4 cellular contexts compared by ENCODE assay signal in the genomic region with DNA sequence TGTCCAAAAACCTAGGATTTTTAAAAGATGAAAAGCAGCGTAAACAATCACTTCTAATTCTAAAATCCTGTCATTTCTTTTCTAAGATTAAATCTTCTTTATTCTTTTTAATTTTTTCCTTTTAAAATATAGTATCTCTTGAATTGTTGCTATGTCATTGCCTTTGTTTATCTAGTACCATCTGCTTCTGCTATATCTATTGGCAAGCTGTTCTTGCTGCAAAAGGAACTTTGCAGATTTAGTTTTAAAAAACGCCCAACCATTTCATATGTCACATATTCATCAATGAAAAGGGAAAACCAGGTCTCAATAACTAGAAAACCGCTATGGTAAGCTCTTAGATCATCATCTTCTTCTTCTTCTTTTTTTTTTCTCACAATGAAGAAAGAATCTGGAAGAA.
"Had no signal": no experiment of that assay in that cellular context is flagged by ENCODE, and none has a peak within 500 bp of the region (broad histone marks: within the 10 kb centered on the region; RNA-seq: fewer than 3 reads in every experiment).

No MANE protein-coding gene starts in this region.

- H3K27me3 Mint-ChIP-seq: IgD-negative memory B cell had no signal

- H3K4me1 Mint-ChIP-seq: GM23338, H9, IgD-negative memory B cell had no signal

- DNase-seq: H9, HCEC 1CT had no signal

- H3K9me3 Mint-ChIP-seq: GM23338, H9, IgD-negative memory B cell had no signal

- H3K27ac Mint-ChIP-seq: GM23338, H9, IgD-negative memory B cell had no signal

- H3K4me3 Mint-ChIP-seq: GM23338, H9, IgD-negative memory B cell had no signal

- H2AFZ ChIP-seq: GM23338 had no signal

- H3K4me3 ChIP-seq: GM23338 had no signal

- H3K4me2 ChIP-seq: GM23338 had no signal
